Comparison of ENCODE assay signal across 23 cellular contexts in the genomic region with DNA sequence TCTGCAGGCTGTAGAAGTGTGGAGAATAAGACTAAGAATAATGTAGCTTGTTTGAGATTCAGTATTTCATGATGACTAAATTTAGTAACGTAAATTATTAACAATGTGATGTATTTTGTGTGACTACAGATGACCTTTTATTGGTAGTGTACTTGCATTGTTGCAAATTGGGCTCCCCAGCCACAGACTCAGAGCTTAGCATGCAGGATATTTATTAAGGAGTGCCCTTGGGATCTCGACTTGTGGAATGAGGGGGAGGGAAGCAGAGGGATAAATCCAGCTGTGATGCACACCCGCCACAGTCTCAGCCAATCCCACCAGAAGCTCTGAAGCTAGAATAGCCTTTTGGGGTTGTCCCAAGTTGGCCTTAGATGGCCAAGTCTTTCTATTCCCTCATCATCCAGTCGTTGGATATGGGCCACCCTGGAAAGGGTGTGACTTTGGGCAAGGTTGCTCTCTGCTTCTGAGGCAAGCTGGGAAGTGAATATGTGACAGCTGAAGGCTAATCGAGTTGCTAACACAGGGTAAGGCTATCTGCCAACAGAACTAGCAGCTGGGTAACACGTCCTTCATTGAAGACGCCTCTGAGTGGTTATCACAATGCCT. TPM values are rescaled to one million over a fixed set of nuclear protein-coding genes. Genes with fewer than 3 reads are reported as not detected.
DNase-seq lines count a peak whose midpoint lies in the region; ATAC-seq and TF ChIP-seq lines count a peak whose summit lies in the region.
"Had no signal": no experiment of that assay in that cellular context is flagged by ENCODE, and none has a peak within 500 bp of the region (broad histone marks: within the 10 kb centered on the region; RNA-seq: fewer than 3 reads in every experiment).

No MANE protein-coding gene starts in this region.

- no peaks in the 10 kb centered on the region for H3K36me3 ChIP-seq in left ventricle myocardium inferior
- H3K36me3 ChIP-seq: Peyer's patch, transverse colon had no signal

- intact Hi-C loops in left ventricle myocardium inferior (cut with micrococcal nuclease): no loop called here

- no peaks in the 10 kb centered on the region for H3K9me3 ChIP-seq in left ventricle myocardium inferior (replicated peaks)
- H3K9me3 ChIP-seq: Peyer's patch, transverse colon had no signal

- DNase-seq in DMS153 (lab: John Stamatoyannopoulos, UW) (peak; percentile 17), DMS153 treated with DMSO at 0.1 percent for 48 hours (lab: John Stamatoyannopoulos, UW; ENCODE audit: unreplicated experiment) (no peak), SHP77 treated with DMSO at 0.1 percent for 48 hours (lab: John Stamatoyannopoulos, UW) (peak; percentile 58), left ventricle myocardium inferior (peak; percentile 72), stromal cell of bone marrow (ENCODE audit: low read depth) (peak; percentile 14)
- no peak for DNase-seq in activated CD4-positive, CD25-positive, alpha-beta regulatory T cell treated with anti-CD3 and anti-CD28 coated beads, Interleukin-2, amount 50 U/mL, for 72 hours
- DNase-seq: 8988T; activated CD4-positive, alpha-beta T cell treated with anti-CD3 and anti-CD28 coated beads for 1 hour; activated CD8-positive, alpha-beta memory T cell treated with anti-CD3 and anti-CD28 coated beads for 24 hours; activated naive CD4-positive, alpha-beta T cell treated with anti-CD3 and anti-CD28 coated beads, Interleukin-2, amount 10 ng/mL, durations not matched to agents 7 days and 5 days; activated T-cell treated with anti-CD3 and anti-CD28 coated beads, Interleukin-2, amount 50 U/mL, for 72 hours; central memory CD4-positive, alpha-beta T cell; DND-41; erythroblast; mesendoderm; Peyer's patch; small intestine; stimulated activated CD4-positive, alpha-beta T cell treated with anti-CD3 and anti-CD28 coated beads, Interleukin-2, amount 100 ng/mL, for 48 hours; transverse colon had no signal

- H3K4me3 ChIP-seq in left ventricle myocardium inferior: no peak overlapping the region
- H3K4me3 ChIP-seq: Peyer's patch, transverse colon had no signal

- TF ChIP-seq CTCF in left ventricle myocardium inferior (IDR thresholded peaks at IDR 0.05; ENCODE audit: borderline replicate concordance): no peak

- H3K27me3 ChIP-seq in left ventricle myocardium inferior (ENCODE audit: low read depth): no peaks in the 10 kb centered on the region
- H3K27me3 ChIP-seq: Peyer's patch, transverse colon had no signal

- peaks cover 25% of the 10 kb centered on the region for H3K4me1 ChIP-seq in left ventricle myocardium inferior
- H3K4me1 ChIP-seq: Peyer's patch, transverse colon had no signal

- H3K27ac ChIP-seq in left ventricle myocardium inferior (replicated peaks): peak overlapping the region; percentile 68
- H3K27ac ChIP-seq: Peyer's patch, transverse colon had no signal

- ATAC-seq in HG02759 (IDR thresholded peaks at IDR 0.05; ENCODE audit: unreplicated experiment) (no peak), HG03571 (IDR thresholded peaks at IDR 0.05; ENCODE audit: unreplicated experiment) (no peak)
- ATAC-seq: activated T-cell treated with anti-CD3 and anti-CD28 coated beads, Interleukin-2, amount 50 U/mL, for 72 hours; natural killer cell treated with Interleukin-12 subunit alpha and Interleukin-12 subunit beta and Interleukin-15 and Interleukin-18, amount 100 ng/mL, for 72 hours; SK-N-SH treated with all-trans-retinoic acid at 6 μM for 48 hours had no signal

RNA-seq across cellular contexts. Expression of gene USP44, which starts 42.1 kb away (rescaled TPM):
- 0.80 TPM for total RNA-seq in left ventricle myocardium inferior

Comparison
In these comparisons a context has a peak if more than half of its experiments do, and no peak if none do; other contexts are left out.
1. DNase-seq: peak in DMS153 (single experiment), SHP77 treated with DMSO at 0.1 percent for 48 hours (single experiment), left ventricle myocardium inferior (single experiment) and stromal cell of bone marrow (single experiment); none in DMS153 treated with DMSO at 0.1 percent for 48 hours (single experiment) and activated CD4-positive, CD25-positive, alpha-beta regulatory T cell treated with anti-CD3 and anti-CD28 coated beads, Interleukin-2, amount 50 U/mL, for 72 hours (single experiment).